Comparison of ENCODE assay signal across 8 cellular contexts in genomic region chr1:84365225-84366221, GRCh38. TPM values are rescaled to one million over a fixed set of nuclear protein-coding genes. Genes with fewer than 3 reads are reported as not detected.
A peak's percentile ranks its signal among the peaks of the same experiment; 100 is the strongest.
DNase-seq lines count a peak whose midpoint lies in the region; ATAC-seq and TF ChIP-seq lines count a peak whose summit lies in the region.
"Had no signal": no experiment of that assay in that cellular context is flagged by ENCODE, and none has a peak within 500 bp of the region (broad histone marks: within the 10 kb centered on the region; RNA-seq: fewer than 3 reads in every experiment).

No MANE protein-coding gene starts in this region.

- no TSS peak for BruUV-seq in OCI-LY7 (replicated peaks; lab: Mats Ljungman, UMichigan)

- peak; percentile 34 for DNase-seq in H4 (ENCODE audit: low spot score)
- DNase-seq in OCI-LY7 (ENCODE audit: low spot score) = peak; percentile 15
- peak in 1 of 3 experiments; percentile 5 for DNase-seq in effector memory CD8-positive, alpha-beta T cell
- DNase-seq in smooth muscle cell of the brain vasculature (ENCODE audit: low read depth, low spot score) = peak; percentile 45
- DNase-seq in H7 = no peak
- no peak for DNase-seq in GM19240 (ENCODE audit: insufficient read length, low spot score)
- DNase-seq in NCI-H345 (lab: John Stamatoyannopoulos, UW) = no peak
- DNase-seq: naive B cell had no signal

- TF ChIP-seq CTCF in OCI-LY7 (conservative IDR thresholded peaks at IDR 0.05; ENCODE audit: low read length) = no peak

- no peak overlapping the region for H3K4me3 Mint-ChIP-seq in effector memory CD8-positive, alpha-beta T cell
- H3K4me3 Mint-ChIP-seq: naive B cell had no signal

- no peaks in the 10 kb centered on the region for H3K9me2 ChIP-seq in OCI-LY7 (ENCODE audit: insufficient read depth, low read length)

- H3K4me3 ChIP-seq in OCI-LY7 (ENCODE audit: low read depth, low read length, poor library complexity, severe bottlenecking) = no peak overlapping the region
- no peak overlapping the region for H3K4me3 ChIP-seq in H7 (ENCODE audit: insufficient read depth, low read depth, low read length)

- H2AFZ ChIP-seq in OCI-LY7 (ENCODE audit: low read length) = no peak overlapping the region

- H3K4me1 Mint-ChIP-seq in effector memory CD8-positive, alpha-beta T cell (ENCODE audit: low read depth in 2 of 2) = peaks cover 1 to 14% of the 10 kb centered on the region in 2 donors

- POLR2A ChIA-PET in OCI-LY7 (lab: Charles Lee) = interaction anchor here (0.7 to 1.2 kb wide), 2 partner anchors 16 to 76 kb away, joined by 4 read pairs; no protein-coding TSS in a partner anchor

- CTCF ChIA-PET in OCI-LY7 (lab: Charles Lee; ENCODE audit: unreplicated experiment) = no interaction called here

- H3K27me3 ChIP-seq in H7 (ENCODE audit: control insufficient read depth, insufficient read depth, low read length) = no peaks in the 10 kb centered on the region

- H3K4me2 ChIP-seq in OCI-LY7 (ENCODE audit: low read length) = no peak overlapping the region

- no peaks in the 10 kb centered on the region for H3K79me2 ChIP-seq in OCI-LY7 (ENCODE audit: insufficient read depth, low read depth, low read length)

- H3K27ac ChIP-seq in OCI-LY7 (ENCODE audit: low read depth, low read length, poor library complexity, severe bottlenecking) = no peak overlapping the region

- no peaks in the 10 kb centered on the region for H3K27me3 Mint-ChIP-seq in effector memory CD8-positive, alpha-beta T cell
- H3K27me3 Mint-ChIP-seq: naive B cell had no signal

- ATAC-seq in effector memory CD8-positive, alpha-beta T cell (replicated peaks) = peak; percentile 53

- H3K9me3 Mint-ChIP-seq in effector memory CD8-positive, alpha-beta T cell = no peaks in the 10 kb centered on the region

- no peaks in the 10 kb centered on the region for H3K36me3 Mint-ChIP-seq in effector memory CD8-positive, alpha-beta T cell (ENCODE audit: insufficient read depth)
- H3K36me3 Mint-ChIP-seq: naive B cell had no signal

- H3K27ac Mint-ChIP-seq in effector memory CD8-positive, alpha-beta T cell = peak overlapping the region in 1 of 2 donors; percentile 69
- H3K27ac Mint-ChIP-seq: naive B cell had no signal

- no peaks in the 10 kb centered on the region for H3K4me1 ChIP-seq in OCI-LY7 (ENCODE audit: insufficient read depth, low read length, poor library complexity, severe bottlenecking)

- H3K36me3 ChIP-seq in OCI-LY7 (ENCODE audit: insufficient read depth, low read length) (no peaks in the 10 kb centered on the region), H7 (replicated peaks; ENCODE audit: control insufficient read depth, insufficient read depth, low read length) (no peaks in the 10 kb centered on the region)

- intact Hi-C loops in OCI-LY7 (cut with micrococcal nuclease; ENCODE audit: unreplicated experiment) = no loop called here

- no peaks in the 10 kb centered on the region for H3K9me3 ChIP-seq in OCI-LY7 (ENCODE audit: low read length)

- H4K20me1 ChIP-seq in OCI-LY7 (ENCODE audit: insufficient read depth, low read length) = no peaks in the 10 kb centered on the region

RNA-seq across cellular contexts. Expression of gene DNASE2B, which starts 32.8 kb away (rescaled TPM):
- total RNA-seq in H4 (2014; rRNA removed; shearing (Covaris generic)) = not detected in 2 replicates
- 0.22 TPM in 1 of 2 replicates, not detected in the other for total RNA-seq in OCI-LY7 (2014; rRNA removed; shearing (Covaris generic))
- not detected in 2 replicates for total RNA-seq in OCI-LY7 (2022)
- total RNA-seq in H7 (2014; rRNA removed; shearing (Covaris generic)) = 0.38 TPM in 1 of 2 replicates, not detected in the other

Comparison
In these comparisons a context has a peak if more than half of its experiments do, and no peak if none do; other contexts are left out.
1. DNase-seq: peak in H4 (single experiment), OCI-LY7 (single experiment) and smooth muscle cell of the brain vasculature (single experiment); none in H7 (single experiment), GM19240 (single experiment) and NCI-H345 (single experiment).